13 cellular contexts compared by ENCODE assay signal in genomic region chr10:102721954-102722353, GRCh38.
"Had no signal": no experiment of that assay in that cellular context is flagged by ENCODE, and none has a peak within 500 bp of the region (broad histone marks: within the 10 kb centered on the region; RNA-seq: fewer than 3 reads in every experiment).

No MANE protein-coding gene starts in this region.

- H3K27me3 ChIP-seq: adrenal gland, colonic mucosa, heart right ventricle, left lung, SJCRH30, tibial artery had no signal

- H3K4me1 ChIP-seq: colonic mucosa, SJCRH30 had no signal

- ATAC-seq: heart right ventricle, left lung had no signal

- DNase-seq: activated gamma-delta T cell treated with Interleukin-2 at 50 U/mL for 16 hours; adrenal gland; caudate nucleus; colonic mucosa; effector CD4-positive, alpha-beta T cell; foreskin melanocyte; heart right ventricle; left lung; posterior cingulate gyrus; SJCRH30; small intestine; tibial artery had no signal

- H3K27ac Mint-ChIP-seq: T-helper 2 cell treated with Interferon-gamma antibody and Interleukin-4, amounts not matched to agents 5 μg/mL and 100 μg/mL, for 36 hours had no signal

- H3K9me3 ChIP-seq: adrenal gland, colonic mucosa, heart right ventricle, left lung, SJCRH30, tibial artery had no signal

- H3K4me3 ChIP-seq: adrenal gland, colonic mucosa, heart right ventricle, left lung, SJCRH30, tibial artery had no signal

- H3K27ac ChIP-seq: adrenal gland, colonic mucosa, heart right ventricle, left lung, SJCRH30, tibial artery had no signal

- H3K36me3 ChIP-seq: colonic mucosa had no signal

- H3K4me3 Mint-ChIP-seq: T-helper 2 cell treated with Interferon-gamma antibody and Interleukin-4, amounts not matched to agents 5 μg/mL and 100 μg/mL, for 36 hours had no signal
